ENCODE assay signal across 9 cellular contexts in the genomic region with DNA sequence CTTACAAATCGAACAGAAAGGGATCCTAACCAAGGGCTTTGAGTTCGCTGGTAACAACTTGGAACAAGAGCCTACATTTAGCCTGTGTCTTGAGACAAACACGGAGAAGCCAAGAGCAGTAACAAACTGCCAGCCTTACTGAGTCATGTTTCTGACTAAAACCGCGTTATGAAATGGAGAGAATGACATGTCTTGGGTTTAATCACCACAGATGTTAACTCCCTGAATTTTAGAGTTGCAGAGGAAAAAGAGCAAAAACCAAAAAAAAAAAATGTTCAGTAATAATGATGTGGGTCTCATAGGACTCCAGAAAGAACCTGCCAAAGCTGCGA. TPM values are rescaled to one million over a fixed set of nuclear protein-coding genes. Genes with fewer than 3 reads are reported as not detected.
DNase-seq lines count a peak whose midpoint lies in the region; ATAC-seq, FAIRE-seq and TF ChIP-seq lines count a peak whose summit lies in the region.
"Had no signal": no experiment of that assay in that cellular context is flagged by ENCODE, and none has a peak within 500 bp of the region (broad histone marks: within the 10 kb centered on the region; RNA-seq: fewer than 3 reads in every experiment).

No MANE protein-coding gene starts in this region.

- TF ChIP-seq EP300 in gastroesophageal sphincter (IDR thresholded peaks at IDR 0.05) = no peak

- no peak for TF ChIP-seq POLR2A in gastroesophageal sphincter (IDR thresholded peaks at IDR 0.05)

- peak overlapping the region; percentile 94 for H3K4me2 ChIP-seq in Loucy (ENCODE audit: low read depth, low read length, poor library complexity, severe bottlenecking)

- H3K79me2 ChIP-seq in Loucy (ENCODE audit: insufficient read depth, low read length) = peaks cover 53% of the 10 kb centered on the region

- H2AFZ ChIP-seq in Loucy (ENCODE audit: low read length) = peak overlapping the region; percentile 100

- WGBS in gastroesophageal sphincter (ENCODE audit: low coverage in 1 of 2), 2 donors = 3 to 4% methylated on average over 6 of the region's 6 CpGs
- 16 to 23% methylated on average over 6 of the region's 6 CpGs for WGBS in pancreas, 2 donors

- no peak for DNase-seq in H7
- DNase-seq in activated T-cell treated with anti-CD3 and anti-CD28 coated beads, Interleukin-2, amount 50 U/mL, for 72 hours = peak; percentile 54 to 56
- DNase-seq in pancreas = no peak
- no peak for DNase-seq in NCI-H146 treated with DMSO at 0.1 percent for 48 hours (lab: John Stamatoyannopoulos, UW; ENCODE audit: unreplicated experiment)
- no peak for DNase-seq in NCI-H187 (lab: John Stamatoyannopoulos, UW)

- no peaks in the 10 kb centered on the region for H3K36me3 ChIP-seq in H7 (replicated peaks; ENCODE audit: control insufficient read depth, insufficient read depth, low read length)
- H3K36me3 ChIP-seq in Loucy (ENCODE audit: insufficient read depth, low read length) = no peaks in the 10 kb centered on the region
- no peaks in the 10 kb centered on the region for H3K36me3 ChIP-seq in gastroesophageal sphincter
- H3K36me3 ChIP-seq in pancreas = no peaks in the 10 kb centered on the region

- TF ChIP-seq CTCF in Loucy (conservative IDR thresholded peaks at IDR 0.05; ENCODE audit: low read length) = no peak
- no peak for TF ChIP-seq CTCF in gastroesophageal sphincter (IDR thresholded peaks at IDR 0.05)
- TF ChIP-seq CTCF in pancreas (IDR thresholded peaks at IDR 0.05) = no peak

- peak overlapping the region; percentile 97 to 99 (median 98) for H3K27ac ChIP-seq in gastroesophageal sphincter
- H3K27ac ChIP-seq in pancreas = peak overlapping the region; percentile 86 to 89 (median 86)

- FAIRE-seq in pancreas (lab: Jason Lieb, UNC) = no peak
- FAIRE-seq: endometrium had no signal

- no peaks in the 10 kb centered on the region for H3K27me3 Mint-ChIP-seq in activated T-cell treated with anti-CD3 and anti-CD28 coated beads, Interleukin-2, amount 50 U/mL, for 72 hours (ENCODE audit: low read depth)

- H3K9me3 Mint-ChIP-seq in activated T-cell treated with anti-CD3 and anti-CD28 coated beads, Interleukin-2, amount 50 U/mL, for 72 hours = no peaks in the 10 kb centered on the region

- H3F3A ChIP-seq in Loucy (ENCODE audit: low read depth) = no peaks in the 10 kb centered on the region

- H3K36me3 Mint-ChIP-seq in activated T-cell treated with anti-CD3 and anti-CD28 coated beads, Interleukin-2, amount 50 U/mL, for 72 hours (ENCODE audit: insufficient read depth in 2 of 2) = peaks cover 4 to 11% of the 10 kb centered on the region in 2 donors

- intact Hi-C loops in pancreas (cut with DNase I) = no loop called here

- H3K4me3 Mint-ChIP-seq in activated T-cell treated with anti-CD3 and anti-CD28 coated beads, Interleukin-2, amount 50 U/mL, for 72 hours = peak overlapping the region; percentile 97

- peak overlapping the region; percentile 90 for H3K9ac ChIP-seq in Loucy (ENCODE audit: low read depth, low read length, poor library complexity, severe bottlenecking)

- H3K9me3 ChIP-seq in Loucy (ENCODE audit: insufficient read depth, low read depth, low read length) (no peaks in the 10 kb centered on the region), gastroesophageal sphincter (no peaks in the 10 kb centered on the region), pancreas (no peaks in the 10 kb centered on the region)

- H3K4me3 ChIP-seq in GM08714 (ENCODE audit: low read length) (peak overlapping the region; percentile 97), H7 (ENCODE audit: insufficient read depth, low read depth, low read length) (peak overlapping the region; percentile 98), Loucy (ENCODE audit: low read length, poor library complexity, severe bottlenecking) (peak overlapping the region; percentile 92), gastroesophageal sphincter (peak overlapping the region; percentile 96 to 98), pancreas (peak overlapping the region; percentile 69 to 83 (median 80))

- H3K27me3 ChIP-seq in H7 (ENCODE audit: control insufficient read depth, insufficient read depth, low read length) (no peaks in the 10 kb centered on the region), Loucy (ENCODE audit: insufficient read depth, low read length, poor library complexity, severe bottlenecking) (no peaks in the 10 kb centered on the region), gastroesophageal sphincter (no peaks in the 10 kb centered on the region), pancreas (no peaks in the 10 kb centered on the region)

- ATAC-seq in activated T-cell treated with anti-CD3 and anti-CD28 coated beads, Interleukin-2, amount 50 U/mL, for 72 hours (replicated peaks in 1 of 2) = peak; percentile 74 to 78
- ATAC-seq in gastroesophageal sphincter (peak; percentile 73), pancreas (peak; percentile 7 to 55 (median 10))

- peaks cover 41% of the 10 kb centered on the region for H3K4me1 ChIP-seq in Loucy (ENCODE audit: insufficient read depth, low read length, poor library complexity, severe bottlenecking)
- peaks cover 4 to 58% (median 21%) of the 10 kb centered on the region in 3 donors for H3K4me1 ChIP-seq in gastroesophageal sphincter
- peaks cover 0 to 3% (median 0%) of the 10 kb centered on the region in 3 donors for H3K4me1 ChIP-seq in pancreas

- peak overlapping the region; percentile 99 for H3K27ac Mint-ChIP-seq in activated T-cell treated with anti-CD3 and anti-CD28 coated beads, Interleukin-2, amount 50 U/mL, for 72 hours

- no peaks in the 10 kb centered on the region for H3K9me2 ChIP-seq in Loucy (replicated peaks; ENCODE audit: low read depth, low read length)

- H4K20me1 ChIP-seq in Loucy (ENCODE audit: insufficient read depth, low read length, poor library complexity, severe bottlenecking) = peaks cover 4% of the 10 kb centered on the region

- H3K4me1 Mint-ChIP-seq in activated T-cell treated with anti-CD3 and anti-CD28 coated beads, Interleukin-2, amount 50 U/mL, for 72 hours (ENCODE audit: low read depth) = peaks cover 68% of the 10 kb centered on the region

RNA-seq across cellular contexts. Expression of a gene that starts 1.0 kb away (rescaled TPM):
- total RNA-seq in H7 (2014; rRNA removed; shearing (Covaris generic)) = 36.4 and 40.4 TPM in 2 replicates
- 10 to 100 TPM; 44.7 to 48.9 TPM for total RNA-seq in activated T-cell treated with anti-CD3 and anti-CD28 coated beads, Interleukin-2, amount 50 U/mL, for 72 hours
- total RNA-seq in gastroesophageal sphincter (10 to 100 TPM; 41.4 to 59.0 (median 45.0) TPM), pancreas (10 to 100 TPM in 1 of 6 donors, 1 to 10 TPM in 5; 3.6 to 10.8 (median 5.2) TPM)
- 1 to 10 TPM; 2.0 to 5.6 TPM for polyA plus RNA-seq in pancreas

RNA-seq across cellular contexts. Expression of a gene that starts 59.0 kb away (rescaled TPM):
- 33.0 and 38.5 TPM in 2 replicates for total RNA-seq in H7 (2014; rRNA removed; shearing (Covaris generic))
- 10 to 100 TPM; 32.7 to 37.1 TPM for total RNA-seq in activated T-cell treated with anti-CD3 and anti-CD28 coated beads, Interleukin-2, amount 50 U/mL, for 72 hours
- total RNA-seq in gastroesophageal sphincter (10 to 100 TPM; 11.6 to 30.8 (median 17.5) TPM), pancreas (10 to 100 TPM in 2 of 6 donors, 1 to 10 TPM in 4; 3.8 to 14.4 (median 7.0) TPM)
- 10 to 100 TPM in 1 of 2 donors, 1 to 10 TPM in 1; 5.0 to 10.4 TPM for polyA plus RNA-seq in pancreas

Comparison
In these comparisons a context has a peak if more than half of its experiments do, and no peak if none do; other contexts are left out.
1. DNase-seq: peak in activated T-cell treated with anti-CD3 and anti-CD28 coated beads, Interleukin-2, amount 50 U/mL, for 72 hours (2 of 2); none in H7 (single experiment), pancreas (0 of 6), NCI-H146 treated with DMSO at 0.1 percent for 48 hours (single experiment) and NCI-H187 (0 of 2).
2. ATAC-seq: peak in every context shown above with its lines; median percentile 76 in activated T-cell treated with anti-CD3 and anti-CD28 coated beads, Interleukin-2, amount 50 U/mL, for 72 hours; 73 in gastroesophageal sphincter; 10 in pancreas.
3. Peak in every context shown above with its lines, with median percentiles within 50 percentile points of each other: H3K4me3 ChIP-seq.